In genomic region chr11:43567396-43567975, GRCh38 we compare ENCODE assay signal across 8 cellular contexts.
A peak's percentile ranks its signal among the peaks of the same experiment; 100 is the strongest.
DNase-seq lines count a peak whose midpoint lies in the region; ATAC-seq, FAIRE-seq and TF ChIP-seq lines count a peak whose summit lies in the region.

No MANE protein-coding gene starts in this region.

- H3K27me3 ChIP-seq in bronchial epithelial cell (ENCODE audit: control insufficient read depth, insufficient read depth, low read length) (peaks cover 5% of the 10 kb centered on the region), mesendoderm (ENCODE audit: insufficient read depth, low read length, poor library complexity) (peaks cover 6% of the 10 kb centered on the region), sigmoid colon (peaks cover 0 to 46% (median 0%) of the 10 kb centered on the region in 3 donors)

- no peak overlapping the region for H3K9ac ChIP-seq in mesendoderm (ENCODE audit: low read length)

- H3K36me3 ChIP-seq in bronchial epithelial cell (ENCODE audit: control insufficient read depth, insufficient read depth, low read length), result no peaks in the 10 kb centered on the region
- H3K36me3 ChIP-seq in mesendoderm (ENCODE audit: control insufficient read depth, insufficient read depth, low read length), result no peaks in the 10 kb centered on the region
- H3K36me3 ChIP-seq in sigmoid colon, result no peaks in the 10 kb centered on the region

- H3K4me1 ChIP-seq in mesendoderm (ENCODE audit: control insufficient read depth, low read depth, low read length), result no peaks in the 10 kb centered on the region
- H3K4me1 ChIP-seq in sigmoid colon, result no peaks in the 10 kb centered on the region

- H3K27ac ChIP-seq in mesendoderm (ENCODE audit: low read depth, low read length) (no peak overlapping the region), sigmoid colon (no peak overlapping the region)

- H2BK5ac ChIP-seq in mesendoderm (ENCODE audit: low read length), result no peak overlapping the region

- H3K4me3 ChIP-seq in bronchial epithelial cell (ENCODE audit: low read depth, low read length), result no peak overlapping the region
- no peak overlapping the region for H3K4me3 ChIP-seq in mesendoderm (ENCODE audit: low read length)
- H3K4me3 ChIP-seq in sigmoid colon, result no peak overlapping the region

- H3K4me2 ChIP-seq in mesendoderm (ENCODE audit: low read length), result no peak overlapping the region

- H2AK5ac ChIP-seq in mesendoderm (ENCODE audit: low read length), result no peak overlapping the region

- TF ChIP-seq CTCF in bronchial epithelial cell (IDR thresholded peaks at IDR 0.05; ENCODE audit: insufficient read depth, low read length, severe bottlenecking), result peak; percentile 73
- TF ChIP-seq CTCF in sigmoid colon (IDR thresholded peaks at IDR 0.05), result peak in 2 of 4 experiments; percentile 12 to 54

- no peaks in the 10 kb centered on the region for H3K9me3 ChIP-seq in sigmoid colon

- no peak overlapping the region for H4K8ac ChIP-seq in mesendoderm (ENCODE audit: low read depth, low read length)

- no peak for TF ChIP-seq POLR2A in sigmoid colon (IDR thresholded peaks at IDR 0.05)

- no peak overlapping the region for H3K18ac ChIP-seq in mesendoderm (ENCODE audit: low read length)

- no peaks in the 10 kb centered on the region for H3K36me3 Mint-ChIP-seq in activated CD4-positive, alpha-beta T cell treated with anti-CD3 and anti-CD28 coated beads, Interleukin-2, amount 10 ng/mL, durations not matched to agents 24 days and 14 days (ENCODE audit: low read depth)

- no peak overlapping the region for H2BK15ac ChIP-seq in mesendoderm (replicated peaks; ENCODE audit: low read depth)

- H3K4me1 Mint-ChIP-seq in activated CD4-positive, alpha-beta T cell treated with anti-CD3 and anti-CD28 coated beads, Interleukin-2, amount 10 ng/mL, durations not matched to agents 24 days and 14 days, result no peaks in the 10 kb centered on the region

- H3K79me2 ChIP-seq in mesendoderm (ENCODE audit: control insufficient read depth, insufficient read depth, low read length), result no peaks in the 10 kb centered on the region

- no peak overlapping the region for H3K4me3 Mint-ChIP-seq in activated CD4-positive, alpha-beta T cell treated with anti-CD3 and anti-CD28 coated beads, Interleukin-2, amount 10 ng/mL, durations not matched to agents 24 days and 14 days

- H4K5ac ChIP-seq in mesendoderm (ENCODE audit: low read length), result no peak overlapping the region

- H3K9me3 Mint-ChIP-seq in activated CD4-positive, alpha-beta T cell treated with anti-CD3 and anti-CD28 coated beads, Interleukin-2, amount 10 ng/mL, durations not matched to agents 24 days and 14 days, result no peaks in the 10 kb centered on the region

- WGBS in mesendoderm (ENCODE audit: extremely low coverage, insufficient coverage, low lambda C conversion rate), result no CpG with 5 or more reads among the region's 5 CpGs
- WGBS in sigmoid colon, 2 donors, result 17 to 20% methylated on average over 5 of the region's 5 CpGs

- TF ChIP-seq EP300 in sigmoid colon (IDR thresholded peaks at IDR 0.05), result no peak

- no peak overlapping the region for H3K27ac Mint-ChIP-seq in activated CD4-positive, alpha-beta T cell treated with anti-CD3 and anti-CD28 coated beads, Interleukin-2, amount 10 ng/mL, durations not matched to agents 24 days and 14 days

- H3K23ac ChIP-seq in mesendoderm (ENCODE audit: low read length), result no peak overlapping the region

- H3K4ac ChIP-seq in mesendoderm (ENCODE audit: low read depth, low read length), result no peak overlapping the region

- no peak overlapping the region for H3K56ac ChIP-seq in mesendoderm (ENCODE audit: low read length)

- DNase-seq in activated CD4-positive, alpha-beta T cell treated with anti-CD3 and anti-CD28 coated beads, Interleukin-2, amount 10 ng/mL, durations not matched to agents 24 days and 14 days, result peak; percentile 65
- no peak for DNase-seq in activated CD4-positive, alpha-beta T cell treated with anti-CD3 and anti-CD28 coated beads, Interleukin-2, amount 50 U/mL, for 4 hours
- DNase-seq in NCI-H774 (lab: John Stamatoyannopoulos, UW), result peak; percentile 24
- DNase-seq in bronchial epithelial cell (ENCODE audit: low read depth), result peak; percentile 50
- peak; percentile 54 for DNase-seq in mesendoderm
- DNase-seq in sigmoid colon, result no peak
- DNase-seq in activated CD8-positive, alpha-beta memory T cell treated with anti-CD3 and anti-CD28 coated beads, Interleukin-2, amount 50 U/mL, for 4 hours, result no peak

- H3K79me1 ChIP-seq in mesendoderm (ENCODE audit: low read length), result no peaks in the 10 kb centered on the region

- intact Hi-C loops in activated CD4-positive, alpha-beta T cell treated with anti-CD3 and anti-CD28 coated beads, Interleukin-2, amount 10 ng/mL, durations not matched to agents 24 days and 14 days (cut with micrococcal nuclease), result no loop called here
- intact Hi-C loops in sigmoid colon (cut with DNase I), result no loop called here

- peaks cover 35% of the 10 kb centered on the region for H3K27me3 Mint-ChIP-seq in activated CD4-positive, alpha-beta T cell treated with anti-CD3 and anti-CD28 coated beads, Interleukin-2, amount 10 ng/mL, durations not matched to agents 24 days and 14 days

- no peak for FAIRE-seq in bronchial epithelial cell (lab: Jason Lieb, UNC)

- peak; percentile 70 for ATAC-seq in HG03342 (IDR thresholded peaks at IDR 0.05; ENCODE audit: unreplicated experiment)

- H2BK120ac ChIP-seq in mesendoderm (ENCODE audit: low read depth, low read length), result no peak overlapping the region

Comparison
In these comparisons a context has a peak if more than half of its experiments do, and no peak if none do; other contexts are left out.
1. DNase-seq: peak in activated CD4-positive, alpha-beta T cell treated with anti-CD3 and anti-CD28 coated beads, Interleukin-2, amount 10 ng/mL, durations not matched to agents 24 days and 14 days (single experiment), NCI-H774 (single experiment), bronchial epithelial cell (single experiment) and mesendoderm (single experiment); none in activated CD4-positive, alpha-beta T cell treated with anti-CD3 and anti-CD28 coated beads, Interleukin-2, amount 50 U/mL, for 4 hours (0 of 2), sigmoid colon (single experiment) and activated CD8-positive, alpha-beta memory T cell treated with anti-CD3 and anti-CD28 coated beads, Interleukin-2, amount 50 U/mL, for 4 hours (single experiment).